17 cellular contexts compared by ENCODE assay signal in genomic region chr15:80953953-80954778, GRCh38. TPM values are rescaled to one million over a fixed set of nuclear protein-coding genes. Genes with fewer than 3 reads are reported as not detected.
DNase-seq lines count a peak whose midpoint lies in the region; ATAC-seq and TF ChIP-seq lines count a peak whose summit lies in the region.
"Had no signal": no experiment of that assay in that cellular context is flagged by ENCODE, and none has a peak within 500 bp of the region (broad histone marks: within the 10 kb centered on the region; RNA-seq: fewer than 3 reads in every experiment).

No MANE protein-coding gene starts in this region.

- H3K27ac Mint-ChIP-seq in osteocyte (ENCODE audit: unreplicated experiment): peak overlapping the region; percentile 53
- H3K27ac Mint-ChIP-seq: activated CD4-positive, alpha-beta T cell treated with anti-CD3 and anti-CD28 coated beads for 36 hours; activated naive CD8-positive, alpha-beta T cell treated with anti-CD3 and anti-CD28 coated beads for 36 hours had no signal

- peak; percentile 20 for DNase-seq in DMS153 (lab: John Stamatoyannopoulos, UW)
- no peak for DNase-seq in DMS153 treated with DMSO at 0.1 percent for 48 hours (lab: John Stamatoyannopoulos, UW; ENCODE audit: unreplicated experiment)
- peak; percentile 21 for DNase-seq in fibroblast of villous mesenchyme (ENCODE audit: low read depth)
- peak; percentile 77 for DNase-seq in osteocyte (ENCODE audit: extremely low spot score, unreplicated experiment)
- DNase-seq in NCI-H2171 treated with DMSO at 0.1 percent for 48 hours (lab: John Stamatoyannopoulos, UW): no peak
- no peak for DNase-seq in heart right ventricle
- DNase-seq: 8988T; activated CD4-positive, alpha-beta T cell treated with anti-CD3 and anti-CD28 coated beads for 36 hours; activated naive CD8-positive, alpha-beta T cell treated with anti-CD3 and anti-CD28 coated beads for 36 hours; CD4-positive, CD25-positive, alpha-beta regulatory T cell; NCI-H187 treated with DMSO at 0.1 percent for 48 hours; NK-92 treated with Interleukin-12 subunit alpha and Interleukin-12 subunit beta, amount 100 ng/mL, for 24 hours; SHP77 treated with DMSO at 0.1 percent for 48 hours; stimulated activated CD4-positive, alpha-beta T cell treated with anti-CD3 and anti-CD28 coated beads, Interleukin-15, amount 100 ng/mL, for 24 hours had no signal

- H3K4me1 ChIP-seq in HUES64 (ENCODE audit: insufficient read depth, low read length) (peaks cover 19% of the 10 kb centered on the region), heart right ventricle (peaks cover 0 to 11% (median 0%) of the 10 kb centered on the region in 9 donors)

- H3K4me3 ChIP-seq in HUES64 (ENCODE audit: low read length) (no peak overlapping the region), fibroblast of villous mesenchyme (ENCODE audit: low read depth, low read length) (no peak overlapping the region), heart right ventricle (no peak overlapping the region)
- H3K4me3 ChIP-seq: GM12878 had no signal

- no peaks in the 10 kb centered on the region for H3K27me3 ChIP-seq in HUES64 (ENCODE audit: insufficient read depth, low read length)
- no peaks in the 10 kb centered on the region for H3K27me3 ChIP-seq in heart right ventricle

- no peaks in the 10 kb centered on the region for H3K27me3 Mint-ChIP-seq in osteocyte (ENCODE audit: unreplicated experiment)
- H3K27me3 Mint-ChIP-seq: activated CD4-positive, alpha-beta T cell treated with anti-CD3 and anti-CD28 coated beads for 36 hours; activated naive CD8-positive, alpha-beta T cell treated with anti-CD3 and anti-CD28 coated beads for 36 hours; CD4-positive, CD25-positive, alpha-beta regulatory T cell had no signal

- intact Hi-C loops in heart right ventricle (cut with DNase I): loop anchor here in 3 of 10 donors (5.0 to 10.0 kb wide), 3 partner anchors 52 to 489 kb away; no protein-coding TSS in a partner anchor

- no peak overlapping the region for H3K4me3 Mint-ChIP-seq in osteocyte (ENCODE audit: unreplicated experiment)
- H3K4me3 Mint-ChIP-seq: activated CD4-positive, alpha-beta T cell treated with anti-CD3 and anti-CD28 coated beads for 36 hours; activated naive CD8-positive, alpha-beta T cell treated with anti-CD3 and anti-CD28 coated beads for 36 hours; CD4-positive, CD25-positive, alpha-beta regulatory T cell had no signal

- H3K9me3 ChIP-seq in HUES64 (ENCODE audit: insufficient read depth, low read depth, low read length): no peaks in the 10 kb centered on the region
- no peaks in the 10 kb centered on the region for H3K9me3 ChIP-seq in heart right ventricle

- ATAC-seq in heart right ventricle (no peak), SK-N-SH treated with all-trans-retinoic acid at 6 μM for 48 hours (no peak)
- ATAC-seq: activated CD4-positive, alpha-beta T cell treated with anti-CD3 and anti-CD28 coated beads for 36 hours; GM12878 had no signal

- H3K36me3 Mint-ChIP-seq in osteocyte (ENCODE audit: unreplicated experiment): peaks cover 30% of the 10 kb centered on the region

- peak overlapping the region; percentile 47 for H3K27ac ChIP-seq in HUES64 (ENCODE audit: low read depth, low read length)
- H3K27ac ChIP-seq in heart right ventricle: no peak overlapping the region

- H3K9ac ChIP-seq in HUES64 (ENCODE audit: low read depth, low read length): peak overlapping the region; percentile 22

- 71% methylated on average over 9 of the region's 9 CpGs for WGBS in HUES64
- 95 to 96% methylated on average over 9 of the region's 9 CpGs for WGBS in heart right ventricle, 2 donors

- H3K4me1 Mint-ChIP-seq in osteocyte (ENCODE audit: unreplicated experiment): peaks cover 55% of the 10 kb centered on the region

- H3K9me3 Mint-ChIP-seq in osteocyte (ENCODE audit: unreplicated experiment): no peaks in the 10 kb centered on the region
- H3K9me3 Mint-ChIP-seq: activated naive CD8-positive, alpha-beta T cell treated with anti-CD3 and anti-CD28 coated beads for 36 hours; CD4-positive, CD25-positive, alpha-beta regulatory T cell had no signal

- peaks cover 15% of the 10 kb centered on the region for H3K36me3 ChIP-seq in HUES64 (ENCODE audit: insufficient read depth, low read length)
- peaks cover 0 to 60% (median 25%) of the 10 kb centered on the region in 9 donors for H3K36me3 ChIP-seq in heart right ventricle

- TF ChIP-seq CTCF in fibroblast of villous mesenchyme (IDR thresholded peaks at IDR 0.05; ENCODE audit: insufficient read depth, low read depth, low read length) (no peak), osteocyte (IDR thresholded peaks at IDR 0.05) (no peak), heart right ventricle (IDR thresholded peaks at IDR 0.05) (no peak)

TF ChIP-seq in SK-N-SH treated with all-trans-retinoic acid at 6 μM for 48 hours, 23 proteins besides CTCF, POLR2A, EP300 and RAD21:
- TF ChIP-seq ZNF8 (CRISPR knock-in tag; IDR thresholded peaks at IDR 0.05): no peak
- TF ChIP-seq ZFP3 (CRISPR knock-in tag; IDR thresholded peaks at IDR 0.05): no peak
- no peak for TF ChIP-seq PPARA (CRISPR knock-in tag; IDR thresholded peaks at IDR 0.05; ENCODE audit: borderline replicate concordance)

RNA-seq across cellular contexts. Expression of gene MESD, which starts 35.5 kb away (rescaled TPM):
- polyA plus RNA-seq in HUES64 (2013, experiment 1 of 2): 27.4 TPM
- 28.5 TPM for polyA plus RNA-seq in HUES64 (2013, experiment 2 of 2)
- total RNA-seq in fibroblast of villous mesenchyme: 17.1 and 24.2 TPM in 2 replicates
- 25.3 and 26.3 TPM in 2 replicates for total RNA-seq in osteocyte
- total RNA-seq in heart right ventricle: 10 to 100 TPM; 11.1 to 17.6 (median 15.2) TPM
- 10 to 100 TPM; 13.4 TPM for polyA plus RNA-seq in heart right ventricle

RNA-seq across cellular contexts. Expression of gene TLNRD1, which starts 46.6 kb away (rescaled TPM):
- polyA plus RNA-seq in HUES64 (2013, experiment 1 of 2): 12.2 TPM
- 12.4 TPM for polyA plus RNA-seq in HUES64 (2013, experiment 2 of 2)
- 13.4 and 15.8 TPM in 2 replicates for total RNA-seq in fibroblast of villous mesenchyme
- total RNA-seq in osteocyte: 10.6 and 11.5 TPM in 2 replicates
- total RNA-seq in heart right ventricle: 10 to 100 TPM in 2 of 10 donors, 1 to 10 TPM in 8; 4.3 to 19.4 (median 6.3) TPM
- 1 to 10 TPM; 5.1 to 8.5 TPM for polyA plus RNA-seq in heart right ventricle

Comparison
In these comparisons a context has a peak if more than half of its experiments do, and no peak if none do; other contexts are left out.
1. DNase-seq: peak in DMS153 (single experiment), fibroblast of villous mesenchyme (single experiment) and osteocyte (single experiment); none in DMS153 treated with DMSO at 0.1 percent for 48 hours (single experiment), NCI-H2171 treated with DMSO at 0.1 percent for 48 hours (single experiment) and heart right ventricle (0 of 2).